ENCODE assay signal across 34 cellular contexts in genomic region chr18:36143391-36143790, GRCh38. TPM values are rescaled to one million over a fixed set of nuclear protein-coding genes. Genes with fewer than 3 reads are reported as not detected.
A peak's percentile ranks its signal among the peaks of the same experiment; 100 is the strongest.
DNase-seq lines count a peak whose midpoint lies in the region; ATAC-seq, FAIRE-seq and TF ChIP-seq lines count a peak whose summit lies in the region.
"Had no signal": no experiment of that assay in that cellular context is flagged by ENCODE, and none has a peak within 500 bp of the region (broad histone marks: within the 10 kb centered on the region; RNA-seq: fewer than 3 reads in every experiment).

No MANE protein-coding gene starts in this region.

- H2AFZ ChIP-seq in HepG2 (ENCODE audit: low read length) (no peak overlapping the region), trophoblast cell (ENCODE audit: insufficient read depth, low read length, poor library complexity) (no peak overlapping the region)

- H2BK120ac ChIP-seq in trophoblast cell (ENCODE audit: insufficient read depth, low read length, poor library complexity): no peak overlapping the region

- H2BK5ac ChIP-seq in trophoblast cell (ENCODE audit: low read depth, low read length, poor library complexity): no peak overlapping the region

- DNase-seq in activated T-cell treated with anti-CD3 and anti-CD28 coated beads, Interleukin-2, amount 50 U/mL, for 72 hours: no peak
- DNase-seq in activated T-cell treated with anti-CD3 and anti-CD28 coated beads, Interleukin-2, amount 50 U/mL, for 1 hour: no peak
- DNase-seq in HepG2 (ENCODE audit: low spot score): no peak
- no peak for DNase-seq in right lobe of liver
- DNase-seq in trophoblast cell: peak; percentile 85 to 95
- DNase-seq: 8988T; ACHN; AML-193; BE2C; C1 segment of cervical spinal cord; Caco-2; Calu3; CD4-positive, alpha-beta memory T cell; CD4-positive, alpha-beta T cell; CD4-positive, CD25-positive, alpha-beta regulatory T cell; CD8-positive, alpha-beta memory T cell; CD8-positive, alpha-beta T cell; COR-L47; DMS 273 treated with DMSO at 0.1 percent for 48 hours; DMS153; DMS53; DMS79; DMS79 treated with DMSO at 0.1 percent for 48 hours; DND-41; EL had no signal

- H4K12ac ChIP-seq in trophoblast cell (ENCODE audit: low read depth, low read length): no peak overlapping the region

- POLR2A ChIA-PET in HepG2 (lab: Yijun Ruan, JAX): no interaction called here

- no peak overlapping the region for H3K4ac ChIP-seq in trophoblast cell (ENCODE audit: low read depth, low read length)

- in situ Hi-C loops in HepG2 (cut with HindIII; ENCODE audit: extremely low pct_ligation_motif_present, low pct_unique_long_range_greater_than_20kb): no loop called here

- no peak overlapping the region for H3K14ac ChIP-seq in trophoblast cell (ENCODE audit: low read length)

- no peaks in the 10 kb centered on the region for H3K79me1 ChIP-seq in trophoblast cell (ENCODE audit: low read length)

- 97% methylated on average over 2 of the region's 2 CpGs for WGBS in HepG2 (ENCODE audit: low lambda C conversion rate)
- 100% methylated on average over 1 of the region's 2 CpGs for WGBS in right lobe of liver (ENCODE audit: insufficient coverage, low coverage, low lambda C conversion rate, missing lambda C conversion rate)
- WGBS in trophoblast cell (ENCODE audit: extremely low coverage, insufficient coverage, insufficient read length): no CpG with 5 or more reads among the region's 2 CpGs

- H3K4me2 ChIP-seq in HepG2 (ENCODE audit: low read depth, low read length): no peak overlapping the region
- H3K4me2 ChIP-seq in trophoblast cell (ENCODE audit: low read length): no peak overlapping the region
- H3K4me2 ChIP-seq: A549; BLaER1; BLaER1 treated with 17β-estradiol and CSF1 and Interleukin-3, amounts not matched to agents 10 nM and 100 nM had no signal

- no peak overlapping the region for H4K8ac ChIP-seq in trophoblast cell (ENCODE audit: low read depth, low read length)

- no peak overlapping the region for H3K4me3 ChIP-seq in HepG2 (replicated peaks in 1 of 3; ENCODE audit: insufficient read depth in 1 of 3, low read depth in 2 of 3, low read length in 3 of 3)
- no peak overlapping the region for H3K4me3 ChIP-seq in right lobe of liver
- H3K4me3 ChIP-seq in trophoblast cell (ENCODE audit: low read depth, low read length): no peak overlapping the region
- H3K4me3 ChIP-seq: A549; BLaER1; BLaER1 treated with 17β-estradiol and CSF1 and Interleukin-3, amounts not matched to agents 10 nM and 100 nM had no signal

- BruUV-seq in HepG2 (replicated peaks; lab: Mats Ljungman, UMichigan): no TSS peak

- H3K36me3 ChIP-seq in HepG2 (replicated peaks in 1 of 2; ENCODE audit: control insufficient read depth in 1 of 2, insufficient read depth in 2 of 2, low read length in 2 of 2) (peaks cover 21 to 82% of the 10 kb centered on the region in 2 experiments), right lobe of liver (peaks cover 0 to 91% (median 29%) of the 10 kb centered on the region in 4 donors), trophoblast cell (ENCODE audit: control insufficient read depth in 1 of 2, insufficient read depth in 2 of 2, low read length in 2 of 2) (peaks cover 25 to 27% of the 10 kb centered on the region in 2 experiments)

- H3K9me3 Mint-ChIP-seq in activated T-cell treated with anti-CD3 and anti-CD28 coated beads, Interleukin-2, amount 50 U/mL, for 72 hours: no peaks in the 10 kb centered on the region
- H3K9me3 Mint-ChIP-seq: CD14-positive monocyte; CD4-positive, alpha-beta memory T cell; CD4-positive, alpha-beta T cell; CD4-positive, CD25-positive, alpha-beta regulatory T cell; CD8-positive, alpha-beta memory T cell; CD8-positive, alpha-beta T cell had no signal

- H3K79me2 ChIP-seq in HepG2 (ENCODE audit: insufficient read depth, low read length) (peaks cover 4% of the 10 kb centered on the region), trophoblast cell (ENCODE audit: control insufficient read depth, insufficient read depth, low read length, poor library complexity) (no peaks in the 10 kb centered on the region)

- H3K4me1 ChIP-seq in HepG2 (ENCODE audit: insufficient read depth, low read length): no peaks in the 10 kb centered on the region
- H3K4me1 ChIP-seq in right lobe of liver: no peaks in the 10 kb centered on the region
- no peaks in the 10 kb centered on the region for H3K4me1 ChIP-seq in trophoblast cell (ENCODE audit: control insufficient read depth in 1 of 2, insufficient read depth in 2 of 2, low read length in 2 of 2)
- H3K4me1 ChIP-seq: A549, BE2C, BLaER1, Caco-2 had no signal

- no peak overlapping the region for H4K91ac ChIP-seq in trophoblast cell (ENCODE audit: low read depth, low read length)

- H3K9ac ChIP-seq in HepG2 (ENCODE audit: insufficient read depth, low read depth, low read length) (no peak overlapping the region), trophoblast cell (ENCODE audit: low read length) (no peak overlapping the region)
- H3K9ac ChIP-seq: BLaER1 had no signal

- no peak overlapping the region for H2BK12ac ChIP-seq in trophoblast cell (ENCODE audit: low read length)

- no peak overlapping the region for H3K18ac ChIP-seq in trophoblast cell (ENCODE audit: low read length)

- no peak overlapping the region for H3K4me3 Mint-ChIP-seq in activated T-cell treated with anti-CD3 and anti-CD28 coated beads, Interleukin-2, amount 50 U/mL, for 72 hours
- H3K4me3 Mint-ChIP-seq: B cell; CD14-positive monocyte; CD4-positive, alpha-beta memory T cell; CD4-positive, alpha-beta T cell; CD4-positive, CD25-positive, alpha-beta regulatory T cell; CD8-positive, alpha-beta memory T cell; CD8-positive, alpha-beta T cell had no signal

- FAIRE-seq in HepG2 (lab: Jason Lieb, UNC): no peak
- FAIRE-seq: A549 had no signal

- TF ChIP-seq POLR2A in HepG2 (IDR thresholded peaks at IDR 0.05; ENCODE audit: insufficient read depth in 1 of 2, low read depth in 2 of 2, low read length in 2 of 2): no peak
- no peak for TF ChIP-seq POLR2A in right lobe of liver (IDR thresholded peaks at IDR 0.05)

- CTCF ChIA-PET in HepG2 (lab: Yijun Ruan, JAX; ENCODE audit: low intra/inter-chr PET ratio, low total read pairs): no interaction called here

- no peak overlapping the region for H3K23ac ChIP-seq in trophoblast cell (ENCODE audit: low read length)

- peaks cover 7 to 25% of the 10 kb centered on the region in 2 donors for H3K36me3 Mint-ChIP-seq in activated T-cell treated with anti-CD3 and anti-CD28 coated beads, Interleukin-2, amount 50 U/mL, for 72 hours (ENCODE audit: insufficient read depth in 2 of 2)

- H3K27ac ChIP-seq in HepG2 (ENCODE audit: extremely low read length, insufficient read depth, low read length): no peak overlapping the region
- no peak overlapping the region for H3K27ac ChIP-seq in right lobe of liver
- H3K27ac ChIP-seq in trophoblast cell (ENCODE audit: low read depth, low read length): no peak overlapping the region
- H3K27ac ChIP-seq: 22Rv1; A549; BLaER1; BLaER1 treated with 17β-estradiol and CSF1 and Interleukin-3, amounts not matched to agents 10 nM and 100 nM; C4-2B had no signal

- ATAC-seq in activated T-cell treated with anti-CD3 and anti-CD28 coated beads, Interleukin-2, amount 50 U/mL, for 72 hours (replicated peaks in 1 of 2): no peak
- no peak for ATAC-seq in HepG2
- no peak for ATAC-seq in right lobe of liver
- ATAC-seq in HG03457 (IDR thresholded peaks at IDR 0.05; ENCODE audit: unreplicated experiment): no peak
- ATAC-seq: A549; CD8-positive, alpha-beta T cell had no signal

- peak overlapping the region; percentile 54 for H3K27ac Mint-ChIP-seq in activated T-cell treated with anti-CD3 and anti-CD28 coated beads, Interleukin-2, amount 50 U/mL, for 72 hours
- H3K27ac Mint-ChIP-seq: B cell; CD14-positive monocyte; CD4-positive, alpha-beta T cell; CD4-positive, CD25-positive, alpha-beta regulatory T cell; CD8-positive, alpha-beta T cell had no signal

- no peak for TF ChIP-seq CTCF in HepG2 (CRISPR knock-in tag; IDR thresholded peaks at IDR 0.05)
- no peak for TF ChIP-seq CTCF in right lobe of liver (IDR thresholded peaks at IDR 0.05)

- H3K4me1 Mint-ChIP-seq in activated T-cell treated with anti-CD3 and anti-CD28 coated beads, Interleukin-2, amount 50 U/mL, for 72 hours (ENCODE audit: low read depth): peaks cover 8% of the 10 kb centered on the region
- H3K4me1 Mint-ChIP-seq: CD14-positive monocyte had no signal

- H3K27me3 ChIP-seq in HepG2 (ENCODE audit: control insufficient read depth in 1 of 2, insufficient read depth in 2 of 2, low read length in 2 of 2) (no peaks in the 10 kb centered on the region; a peak in 1 of 5 replicates), right lobe of liver (no peaks in the 10 kb centered on the region), trophoblast cell (ENCODE audit: insufficient read depth, low read length) (no peaks in the 10 kb centered on the region)
- H3K27me3 ChIP-seq: BE2C; BLaER1; BLaER1 treated with 17β-estradiol and CSF1 and Interleukin-3, amounts not matched to agents 10 nM and 100 nM had no signal

- H3K27me3 Mint-ChIP-seq in activated T-cell treated with anti-CD3 and anti-CD28 coated beads, Interleukin-2, amount 50 U/mL, for 72 hours (ENCODE audit: low read depth): no peaks in the 10 kb centered on the region
- H3K27me3 Mint-ChIP-seq: B cell; CD4-positive, alpha-beta memory T cell; CD4-positive, alpha-beta T cell; CD4-positive, CD25-positive, alpha-beta regulatory T cell; CD8-positive, alpha-beta memory T cell had no signal

- TF ChIP-seq EP300 in HepG2 (IDR thresholded peaks at IDR 0.05; ENCODE audit: low read depth in 2 of 2, low read length in 2 of 2): no peak
- no peak for TF ChIP-seq EP300 in HepG2 (CRISPR knock-in tag; IDR thresholded peaks at IDR 0.05; ENCODE audit: borderline replicate concordance)

- no peaks in the 10 kb centered on the region for H4K20me1 ChIP-seq in HepG2 (ENCODE audit: insufficient read depth, low read length)

- H2AK5ac ChIP-seq in trophoblast cell (ENCODE audit: low read length): no peak overlapping the region

- H3K9me3 ChIP-seq in HepG2 (ENCODE audit: low read length) (no peaks in the 10 kb centered on the region), right lobe of liver (no peaks in the 10 kb centered on the region), trophoblast cell (ENCODE audit: insufficient read depth, low read depth, low read length) (no peaks in the 10 kb centered on the region)
- H3K9me3 ChIP-seq: A549; BE2C; BLaER1; BLaER1 treated with 17β-estradiol and CSF1 and Interleukin-3, amounts not matched to agents 10 nM and 100 nM; Caco-2 had no signal

- intact Hi-C loops in HepG2 (cut with micrococcal nuclease; ENCODE audit: unreplicated experiment) (no loop called here), right lobe of liver (cut with DNase I) (no loop called here)

- no peak for TF ChIP-seq RAD21 in HepG2 (CRISPR knock-in tag; IDR thresholded peaks at IDR 0.05)

RNA-seq across cellular contexts. Expression of gene ELP2, which starts 13.7 kb away (rescaled TPM):
- total RNA-seq in activated T-cell treated with anti-CD3 and anti-CD28 coated beads, Interleukin-2, amount 50 U/mL, for 72 hours: 100 to 1,000 TPM; 107 TPM
- total RNA-seq in HepG2 (2016; rRNA removed; fragmentation: Illumina TruSeq; extraction: Trizol) (100 and 121 TPM in 2 replicates), right lobe of liver (10 to 100 TPM; 26.9 to 58.7 (median 50.3) TPM)
- total RNA-seq in HepG2 (2016; cell fraction: cytosol; rRNA removed; fragmentation: Illumina TruSeq; extraction: Trizol; ENCODE audit: low read depth): 22.9 and 29.1 TPM in 2 replicates
- total RNA-seq in HepG2 (2016; cell fraction: insoluble cytoplasmic fraction; rRNA removed; fragmentation: Illumina TruSeq; extraction: Trizol): 97.6 and 122 TPM in 2 replicates
- total RNA-seq in HepG2 (2016; cell fraction: membrane; rRNA removed; fragmentation: Illumina TruSeq; extraction: Trizol): 29.2 and 32.8 TPM in 2 replicates
- 120 and 133 TPM in 2 replicates for total RNA-seq in HepG2 (2016; cell fraction: nucleus; rRNA removed; fragmentation: Illumina TruSeq; extraction: Trizol)
- 85.0 and 98.7 TPM in 2 replicates for polyA plus RNA-seq in HepG2 (2011; rRNA removed)
- 45.2 and 52.1 TPM in 2 replicates for polyA plus RNA-seq in HepG2 (2011; cell fraction: cytosol; rRNA removed)
- 82.7 and 92.7 TPM in 2 replicates for polyA plus RNA-seq in HepG2 (2011; cell fraction: nucleus; rRNA removed)
- polyA plus RNA-seq in HepG2 (2012): 91.8 and 96.5 TPM in 2 replicates
- polyA plus RNA-seq in HepG2 (2016; cell fraction: cytosol; fragmentation: Illumina TruSeq; extraction: Trizol; ENCODE audit: low read depth): 7.6 and 9.7 TPM in 2 replicates
- polyA plus RNA-seq in HepG2 (2016; cell fraction: insoluble cytoplasmic fraction; fragmentation: Illumina TruSeq; extraction: Trizol; ENCODE audit: low read depth): 72.7 and 77.3 TPM in 2 replicates
- polyA plus RNA-seq in HepG2 (2016; cell fraction: membrane; fragmentation: Illumina TruSeq; extraction: Trizol; ENCODE audit: low read depth): 13.0 and 14.3 TPM in 2 replicates
- 146 and 148 TPM in 2 replicates for polyA plus RNA-seq in HepG2 (2016; cell fraction: nucleus; fragmentation: Illumina TruSeq; extraction: Trizol; ENCODE audit: insufficient read depth, low read depth)
- polyA minus RNA-seq in HepG2 (2011; rRNA and poly(A)+ RNA removed; ENCODE audit: low replicate concordance): 232 and 371 TPM in 2 replicates
- polyA minus RNA-seq in HepG2 (2011; cell fraction: cytosol; rRNA and poly(A)+ RNA removed): 33.5 and 40.7 TPM in 2 replicates
- polyA minus RNA-seq in HepG2 (2011; cell fraction: nucleus; rRNA and poly(A)+ RNA removed): 216 and 227 TPM in 2 replicates
- polyA plus RNA-seq in trophoblast cell (2013): 57.9 and 60.3 TPM in 2 replicates

RNA-seq across cellular contexts. Expression of gene SLC39A6, which starts 14.3 kb away (rescaled TPM):
- total RNA-seq in activated T-cell treated with anti-CD3 and anti-CD28 coated beads, Interleukin-2, amount 50 U/mL, for 72 hours: 10 to 100 TPM; 25.4 to 27.5 TPM
- total RNA-seq in HepG2 (2016; rRNA removed; fragmentation: Illumina TruSeq; extraction: Trizol) (30.6 and 41.7 TPM in 2 replicates), right lobe of liver (10 to 100 TPM in 2 of 6 experiments, 1 to 10 TPM in 4; 6.5 to 13.2 (median 8.7) TPM)
- total RNA-seq in HepG2 (2016; cell fraction: cytosol; rRNA removed; fragmentation: Illumina TruSeq; extraction: Trizol; ENCODE audit: low read depth): 4.5 and 4.8 TPM in 2 replicates
- total RNA-seq in HepG2 (2016; cell fraction: insoluble cytoplasmic fraction; rRNA removed; fragmentation: Illumina TruSeq; extraction: Trizol): 30.1 and 41.9 TPM in 2 replicates
- 15.0 and 16.1 TPM in 2 replicates for total RNA-seq in HepG2 (2016; cell fraction: membrane; rRNA removed; fragmentation: Illumina TruSeq; extraction: Trizol)
- 43.0 and 47.6 TPM in 2 replicates for total RNA-seq in HepG2 (2016; cell fraction: nucleus; rRNA removed; fragmentation: Illumina TruSeq; extraction: Trizol)
- polyA plus RNA-seq in HepG2 (2011; rRNA removed): 53.5 and 59.2 TPM in 2 replicates
- 39.3 and 51.6 TPM in 2 replicates for polyA plus RNA-seq in HepG2 (2011; cell fraction: cytosol; rRNA removed)
- polyA plus RNA-seq in HepG2 (2011; cell fraction: nucleus; rRNA removed): 21.3 and 24.4 TPM in 2 replicates
- 27.8 and 30.5 TPM in 2 replicates for polyA plus RNA-seq in HepG2 (2012)
- 2.1 and 2.7 TPM in 2 replicates for polyA plus RNA-seq in HepG2 (2016; cell fraction: cytosol; fragmentation: Illumina TruSeq; extraction: Trizol; ENCODE audit: low read depth)
- 21.0 and 25.3 TPM in 2 replicates for polyA plus RNA-seq in HepG2 (2016; cell fraction: insoluble cytoplasmic fraction; fragmentation: Illumina TruSeq; extraction: Trizol; ENCODE audit: low read depth)
- polyA plus RNA-seq in HepG2 (2016; cell fraction: membrane; fragmentation: Illumina TruSeq; extraction: Trizol; ENCODE audit: low read depth): 6.7 and 7.1 TPM in 2 replicates
- 40.3 and 40.6 TPM in 2 replicates for polyA plus RNA-seq in HepG2 (2016; cell fraction: nucleus; fragmentation: Illumina TruSeq; extraction: Trizol; ENCODE audit: insufficient read depth, low read depth)
- polyA minus RNA-seq in HepG2 (2011; rRNA and poly(A)+ RNA removed; ENCODE audit: low replicate concordance): 47.6 and 205 TPM in 2 replicates
- polyA minus RNA-seq in HepG2 (2011; cell fraction: cytosol; rRNA and poly(A)+ RNA removed): 21.0 and 24.8 TPM in 2 replicates
- polyA minus RNA-seq in HepG2 (2011; cell fraction: nucleus; rRNA and poly(A)+ RNA removed): 22.9 and 37.0 TPM in 2 replicates
- 37.8 and 38.9 TPM in 2 replicates for polyA plus RNA-seq in trophoblast cell (2013)

RNA-seq across cellular contexts. Expression of gene MOCOS, which starts 43.9 kb away (rescaled TPM):
- 1 to 10 TPM in 1 of 2 donors, under 1 TPM in 1; 0.22 to 1.2 TPM for total RNA-seq in activated T-cell treated with anti-CD3 and anti-CD28 coated beads, Interleukin-2, amount 50 U/mL, for 72 hours
- total RNA-seq in HepG2 (2016; rRNA removed; fragmentation: Illumina TruSeq; extraction: Trizol) (15.4 and 20.0 TPM in 2 replicates), right lobe of liver (10 to 100 TPM; 12.2 to 35.2 (median 25.2) TPM)
- 6.6 TPM in 2 replicates for total RNA-seq in HepG2 (2016; cell fraction: cytosol; rRNA removed; fragmentation: Illumina TruSeq; extraction: Trizol; ENCODE audit: low read depth)
- total RNA-seq in HepG2 (2016; cell fraction: insoluble cytoplasmic fraction; rRNA removed; fragmentation: Illumina TruSeq; extraction: Trizol): 16.3 and 19.1 TPM in 2 replicates
- 9.0 TPM in 2 replicates for total RNA-seq in HepG2 (2016; cell fraction: membrane; rRNA removed; fragmentation: Illumina TruSeq; extraction: Trizol)
- total RNA-seq in HepG2 (2016; cell fraction: nucleus; rRNA removed; fragmentation: Illumina TruSeq; extraction: Trizol): 10.5 and 13.5 TPM in 2 replicates
- 7.7 and 10.1 TPM in 2 replicates for polyA plus RNA-seq in HepG2 (2011; rRNA removed)
- 6.0 and 7.8 TPM in 2 replicates for polyA plus RNA-seq in HepG2 (2011; cell fraction: cytosol; rRNA removed)
- polyA plus RNA-seq in HepG2 (2011; cell fraction: nucleus; rRNA removed): 9.4 and 10.7 TPM in 2 replicates
- 7.5 and 8.7 TPM in 2 replicates for polyA plus RNA-seq in HepG2 (2012)
- 2.9 and 3.1 TPM in 2 replicates for polyA plus RNA-seq in HepG2 (2016; cell fraction: cytosol; fragmentation: Illumina TruSeq; extraction: Trizol; ENCODE audit: low read depth)
- polyA plus RNA-seq in HepG2 (2016; cell fraction: insoluble cytoplasmic fraction; fragmentation: Illumina TruSeq; extraction: Trizol; ENCODE audit: low read depth): 21.6 and 25.3 TPM in 2 replicates
- polyA plus RNA-seq in HepG2 (2016; cell fraction: membrane; fragmentation: Illumina TruSeq; extraction: Trizol; ENCODE audit: low read depth): 7.1 and 8.1 TPM in 2 replicates
- polyA plus RNA-seq in HepG2 (2016; cell fraction: nucleus; fragmentation: Illumina TruSeq; extraction: Trizol; ENCODE audit: insufficient read depth, low read depth): 13.4 and 18.9 TPM in 2 replicates
- polyA minus RNA-seq in HepG2 (2011; rRNA and poly(A)+ RNA removed; ENCODE audit: low replicate concordance): 28.6 and 205 TPM in 2 replicates
- polyA minus RNA-seq in HepG2 (2011; cell fraction: cytosol; rRNA and poly(A)+ RNA removed): 9.8 and 12.9 TPM in 2 replicates
- polyA minus RNA-seq in HepG2 (2011; cell fraction: nucleus; rRNA and poly(A)+ RNA removed): 16.5 and 21.5 TPM in 2 replicates
- 0.70 and 0.89 TPM in 2 replicates for polyA plus RNA-seq in trophoblast cell (2013)
- total RNA-seq: A673; CD4-positive, alpha-beta T cell; CD4-positive, CD25-positive, alpha-beta regulatory T cell; CD8-positive, alpha-beta T cell had no signal

Comparison
In these comparisons a context has a peak if more than half of its experiments do, and no peak if none do; other contexts are left out.
1. DNase-seq: peak in trophoblast cell (2 of 2); none in activated T-cell treated with anti-CD3 and anti-CD28 coated beads, Interleukin-2, amount 50 U/mL, for 72 hours (0 of 2), activated T-cell treated with anti-CD3 and anti-CD28 coated beads, Interleukin-2, amount 50 U/mL, for 1 hour (single experiment), HepG2 (single experiment) and right lobe of liver (0 of 3).